In the genomic region with DNA sequence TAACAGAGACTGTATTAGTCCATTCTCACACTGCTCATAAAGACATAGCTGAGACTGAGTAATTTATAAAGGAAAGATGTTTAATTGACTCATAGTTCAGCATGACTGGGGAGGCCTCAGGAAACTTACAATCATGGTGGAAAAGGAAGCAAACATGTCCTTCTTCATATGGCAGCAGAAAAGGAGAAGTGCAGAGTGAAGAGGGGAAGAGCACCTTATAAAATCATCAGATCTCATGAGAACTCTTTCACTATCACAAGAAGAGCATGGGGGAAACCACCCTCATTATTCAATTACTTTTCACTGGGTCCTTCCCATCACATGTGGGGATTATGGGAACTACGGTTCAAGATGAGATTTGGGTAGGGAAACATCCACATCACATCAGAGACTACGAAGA, we compare ENCODE assay signal across 22 cellular contexts. TPM values are rescaled to one million over a fixed set of nuclear protein-coding genes. Genes with fewer than 3 reads are reported as not detected.
A peak's percentile ranks its signal among the peaks of the same experiment; 100 is the strongest.
DNase-seq lines count a peak whose midpoint lies in the region; ATAC-seq, FAIRE-seq and TF ChIP-seq lines count a peak whose summit lies in the region.
"Had no signal": no experiment of that assay in that cellular context is flagged by ENCODE, and none has a peak within 500 bp of the region (broad histone marks: within the 10 kb centered on the region; RNA-seq: fewer than 3 reads in every experiment).

No MANE protein-coding gene starts in this region.

- H3K9me3 ChIP-seq in GM12878 (replicated peaks; ENCODE audit: control insufficient read depth, insufficient read depth, low read length), result no peaks in the 10 kb centered on the region

- SMC1A ChIA-PET in GM12878 (lab: Charles Lee; ENCODE audit: uncharacterized antibody, unreplicated experiment), result interaction anchor here (2.1 kb wide), 1 partner anchor 272 kb away, joined by 5 read pairs; no protein-coding TSS in a partner anchor

- FAIRE-seq in GM12878 (lab: Jason Lieb, UNC), result no peak
- FAIRE-seq: D721Med, HTR-8/SVneo had no signal

- H3K79me2 ChIP-seq in GM12878 (ENCODE audit: control insufficient read depth, insufficient read depth, low read length), result no peaks in the 10 kb centered on the region

- no peaks in the 10 kb centered on the region for H3K4me1 ChIP-seq in GM12878 (ENCODE audit: control insufficient read depth, insufficient read depth, low read length)

- no peaks in the 10 kb centered on the region; a peak in 1 of 4 replicates for H3K27me3 ChIP-seq in GM12878 (replicated peaks in 1 of 2; ENCODE audit: control insufficient read depth in 2 of 2, insufficient read depth in 2 of 2, low read length in 1 of 2)

- TF ChIP-seq EP300 in GM12878 (IDR thresholded peaks at IDR 0.05; ENCODE audit: borderline replicate concordance in 1 of 2, control insufficient read depth in 1 of 2, low read depth in 2 of 2, low read length in 2 of 2), result no peak

- no peak overlapping the region for H2AFZ ChIP-seq in GM12878 (ENCODE audit: control insufficient read depth, low read depth, low read length)
- H2AFZ ChIP-seq: GM23248 had no signal

- no TSS peak for BruUV-seq in GM12878 (replicated peaks; lab: Mats Ljungman, UMichigan)

- RAD21 ChIA-PET in GM12878 (lab: Charles Lee; ENCODE audit: unreplicated experiment), result no interaction called here

- TF ChIP-seq POLR2A in GM12878 (IDR thresholded peaks at IDR 0.05; ENCODE audit: low read depth, low read length), result no peak

- DNase-seq in SKM-1 treated with dmso at 0.1 percent for 144 hours (lab: John Stamatoyannopoulos, UW; ENCODE audit: unreplicated experiment) (peak; percentile 8), SKM-1 (lab: John Stamatoyannopoulos, UW; ENCODE audit: unreplicated experiment) (no peak), OCI-M1 (lab: John Stamatoyannopoulos, UW) (peak; percentile 47), GM12878 (ENCODE audit: low read depth, low spot score) (no peak), NCI-H82 treated with DMSO at 0.1 percent for 48 hours (lab: John Stamatoyannopoulos, UW; ENCODE audit: unreplicated experiment) (no peak)
- DNase-seq: CD4-positive, CD25-positive, alpha-beta regulatory T cell; GM23248; H7; NCI-H1105 treated with DMSO at 0.1 percent for 48 hours; NCI-H146; NCI-H1930; NCI-H446 treated with DMSO at 0.1 percent for 48 hours; NCI-H526; NCI-H82; PC-3; SK-N-SH; T-cell had no signal

- H3K27ac ChIP-seq in GM12878 (ENCODE audit: control insufficient read depth, insufficient read depth), result no peak overlapping the region
- H3K27ac ChIP-seq: GM23248, KMS-11 had no signal

- in situ Hi-C loops in GM12878 (cut with MboI), result no loop called here

- CTCF ChIA-PET in GM12878 (lab: Yijun Ruan, JAX), result interaction anchor here (1.4 kb wide), 1 partner anchor 78 kb away, joined by 3 read pairs; no protein-coding TSS in a partner anchor

- no peak for TF ChIP-seq RAD21 in GM12878 (IDR thresholded peaks at IDR 0.05; ENCODE audit: insufficient read depth, low read depth, low read length)

- no peaks in the 10 kb centered on the region for H3K36me3 ChIP-seq in GM12878 (ENCODE audit: control insufficient read depth in 2 of 2, insufficient read depth in 2 of 2, low read length in 1 of 2)

- no peaks in the 10 kb centered on the region for H4K20me1 ChIP-seq in GM12878 (ENCODE audit: control insufficient read depth, insufficient read depth)

- no peak overlapping the region for H3K4me2 ChIP-seq in GM12878 (ENCODE audit: control insufficient read depth, insufficient read depth)
- H3K4me2 ChIP-seq: KMS-11, SK-N-SH had no signal

- H3K4me3 ChIP-seq in GM12878, result no peak overlapping the region
- H3K4me3 ChIP-seq: GM23248 had no signal

- 0% methylated on average over 2 of the region's 2 CpGs for WGBS in GM12878 (ENCODE audit: insufficient coverage, insufficient replicate concordance, low lambda C conversion rate, missing lambda C conversion rate)

- intact Hi-C loops in GM12878 (cut with micrococcal nuclease; ENCODE audit: unreplicated experiment), result no loop called here

- H3K9ac ChIP-seq in GM12878 (ENCODE audit: control insufficient read depth, insufficient read depth, low read length), result no peak overlapping the region
- H3K9ac ChIP-seq: GM23248, KMS-11, SK-N-SH had no signal

- ATAC-seq in GM12878 (no peak), GM21447 (IDR thresholded peaks at IDR 0.05; ENCODE audit: unreplicated experiment) (no peak), HG02763 (IDR thresholded peaks at IDR 0.05; ENCODE audit: unreplicated experiment) (no peak)
- ATAC-seq: PC-3, T-cell had no signal

- POLR2A ChIA-PET in GM12878 (lab: Charles Lee), result no interaction called here

- no peak for TF ChIP-seq CTCF in GM12878 (IDR thresholded peaks at IDR 0.05 in 2 of 3, conservative IDR thresholded peaks at IDR 0.05 in 1 of 3; ENCODE audit: control insufficient read depth in 2 of 3, extremely low read depth in 1 of 3, insufficient read depth in 1 of 3, low read depth in 3 of 3, low read length in 3 of 3)

TF ChIP-seq in GM12878, 131 proteins besides CTCF, POLR2A, EP300 and RAD21:
- TF ChIP-seq SPI1 (IDR thresholded peaks at IDR 0.05; ENCODE audit: borderline replicate concordance, insufficient read depth, low read depth, low read length) (peak; percentile 41; the same call in 1 of the 2 replicates), NBN (IDR thresholded peaks at IDR 0.05) (no peak)

RNA-seq across cellular contexts. Expression of a gene that starts 43.0 kb away (rescaled TPM):
- total RNA-seq in GM12878 (2013; cell fraction: nucleolus; rRNA removed), result not detected in 2 replicates
- total RNA-seq in GM12878 (2014; rRNA removed) (not detected in 2 replicates), GM12878 (2014; rRNA removed; fragmentation: Illumina TruSeq; extraction: Trizol) (not detected in 2 replicates), GM12878 (2021) (0.11 TPM in 1 of 2 replicates, not detected in the other)
- not detected for polyA plus RNA-seq in GM12878 (2011; ENCODE audit: low read depth)
- polyA plus RNA-seq in GM12878 (2011; rRNA removed) (0.03 TPM in 1 of 2 replicates, not detected in the other), GM12878 (2014; fragmentation: Illumina TruSeq; extraction: Trizol) (not detected in 2 replicates), GM12878 (2014; fragmentation: Nextera tagmentation; extraction: Ambion mirVana) (not detected), GM12878 (2014; rRNA removed) (not detected in 2 replicates), GM12878 (2016; fragmentation: Nextera tagmentation; extraction: Ambion mirVana) (not detected)
- polyA plus RNA-seq in GM12878 (2011; cell fraction: cytosol; rRNA removed), result 0.01 TPM in 1 of 2 replicates, not detected in the other
- polyA plus RNA-seq in GM12878 (2011; cell fraction: nucleus; rRNA removed), result 0.04 TPM in 1 of 2 replicates, not detected in the other
- not detected in 2 replicates for polyA plus RNA-seq in GM12878 (2012)
- 0.10 TPM in 1 of 2 replicates, not detected in the other for polyA minus RNA-seq in GM12878 (2011; rRNA and poly(A)+ RNA removed)
- polyA minus RNA-seq in GM12878 (2011; cell fraction: cytosol; rRNA and poly(A)+ RNA removed), result not detected in 2 replicates
- polyA minus RNA-seq in GM12878 (2011; cell fraction: nucleus; rRNA and poly(A)+ RNA removed), result not detected in 2 replicates
- polyA plus RNA-seq: CD4-positive, CD25-positive, alpha-beta regulatory T cell had no signal

Comparison
In these comparisons a context has a peak if more than half of its experiments do, and no peak if none do; other contexts are left out.
1. DNase-seq: peak in SKM-1 treated with dmso at 0.1 percent for 144 hours (single experiment) and OCI-M1 (single experiment); none in SKM-1 (single experiment), GM12878 (single experiment) and NCI-H82 treated with DMSO at 0.1 percent for 48 hours (single experiment).